ENCODE assay signal across 21 cellular contexts in the genomic region with DNA sequence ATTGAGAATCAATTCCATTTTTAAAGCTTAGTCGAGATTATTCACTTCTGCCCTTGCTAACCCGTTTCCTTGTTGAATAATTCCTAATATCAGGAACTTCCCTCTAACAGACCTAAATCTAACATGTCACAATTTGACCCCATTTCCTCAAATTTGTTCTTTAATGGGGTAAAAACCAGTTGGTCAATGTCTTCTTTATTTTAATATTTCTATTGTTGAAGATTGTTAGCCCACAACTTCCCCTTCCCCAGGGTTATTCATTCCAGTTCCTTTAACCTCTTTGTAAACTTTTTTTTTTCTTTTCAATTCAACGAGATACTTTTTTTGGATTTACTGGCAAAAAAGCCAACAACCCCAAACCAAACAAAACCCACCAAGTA.
"Had no signal": no experiment of that assay in that cellular context is flagged by ENCODE, and none has a peak within 500 bp of the region (broad histone marks: within the 10 kb centered on the region; RNA-seq: fewer than 3 reads in every experiment).

No MANE protein-coding gene starts in this region.

- ATAC-seq: activated CD8-positive, alpha-beta T cell treated with anti-CD3 and anti-CD28 coated beads, Interleukin-2, amount 10 ng/mL, durations not matched to agents 7 days and 5 days; body of pancreas; stimulated activated memory B cell treated with anti-CD40 and anti-IgM and Interleukin-4, amounts not matched to agents 10 μg/mL and 1 μg/mL and 100 μg/mL, for 72 hours had no signal

- H3K9ac ChIP-seq: neural progenitor cell had no signal

- H3K4me1 ChIP-seq: neural progenitor cell, sigmoid colon had no signal

- H3K9me3 ChIP-seq: body of pancreas, heart right ventricle, sigmoid colon, testis, vagina had no signal

- H3K27ac ChIP-seq: cardiac muscle cell, neural progenitor cell, sigmoid colon, testis, vagina had no signal

- H3K4me2 ChIP-seq: neural progenitor cell, smooth muscle cell had no signal

- H3K4me3 ChIP-seq: body of pancreas, cardiac muscle cell, heart right ventricle, neural progenitor cell, sigmoid colon, smooth muscle cell, testis, vagina had no signal

- H3K27me3 ChIP-seq: body of pancreas, testis, vagina had no signal

- H3K36me3 ChIP-seq: cardiac muscle cell, heart right ventricle, neural progenitor cell, sigmoid colon, vagina had no signal

- DNase-seq: activated CD4-positive, alpha-beta T cell treated with anti-CD3 and anti-CD28 coated beads for 1 hour; activated CD4-positive, alpha-beta T cell treated with anti-CD3 and anti-CD28 coated beads, Interleukin-2, amount 50 U/mL, for 1 hour; activated CD8-positive, alpha-beta T cell treated with anti-CD3 and anti-CD28 coated beads, Interleukin-2, amount 10 ng/mL, durations not matched to agents 7 days and 5 days; activated gamma-delta T cell treated with Interleukin-2 at 50 U/mL for 16 hours; cortex of kidney; erythroblast; foreskin fibroblast; heart right ventricle; islet precursor cell; left cardiac atrium; mesenchymal stem cell; retina; sigmoid colon; stimulated activated CD4-positive, alpha-beta T cell treated with anti-CD3 and anti-CD28 coated beads, Interleukin-15, amount 100 ng/mL, for 24 hours; testis had no signal
